1 cellular context compared by ENCODE assay signal in genomic region chr6:149545754-149546471, GRCh38.
TF ChIP-seq lines count a peak whose summit lies in the region.

Gene PPIL4, minus strand, starts transcription at chr6:149546043. Its CDS starts 38 bp downstream, at chr6:149546005.

TF ChIP-seq in K562, 482 proteins besides CTCF, POLR2A, EP300 and RAD21 (continued from another document and continues in another):
- no peak for TF ChIP-seq ZNF655 (CRISPR knock-in tag; IDR thresholded peaks at IDR 0.05)
- TF ChIP-seq PBX2 (CRISPR knock-in tag; IDR thresholded peaks at IDR 0.05; ENCODE audit: low read depth), result no peak
- no peak for TF ChIP-seq PBX2 (tag; conservative IDR thresholded peaks at IDR 0.05; ENCODE audit: low read depth)
- no peak; the same call in 1 of the 2 replicates for TF ChIP-seq STAG1 (CRISPR knock-in tag; IDR thresholded peaks at IDR 0.05; ENCODE audit: borderline replicate concordance)
- TF ChIP-seq SMAD1 (IDR thresholded peaks at IDR 0.05; ENCODE audit: low read depth, low read length, partially characterized antibody), result peak; percentile 30
- TF ChIP-seq MAX (CRISPR knock-in tag; IDR thresholded peaks at IDR 0.05), result peak; percentile 80
- TF ChIP-seq POLR2H (tag; IDR thresholded peaks at IDR 0.05; ENCODE audit: low read depth), result peak; percentile 79
- TF ChIP-seq TRIM25 (IDR thresholded peaks at IDR 0.05; ENCODE audit: borderline replicate concordance), result no peak
- TF ChIP-seq PTRF (tag; IDR thresholded peaks at IDR 0.05), result no peak
- TF ChIP-seq ZKSCAN1 (IDR thresholded peaks at IDR 0.05; ENCODE audit: low read depth, low read length), result peak; percentile 89
- TF ChIP-seq YY1 (IDR thresholded peaks at IDR 0.05; ENCODE audit: borderline replicate concordance in 1 of 3, control insufficient read depth in 1 of 3, extremely low read depth in 1 of 3, insufficient read depth in 3 of 3, insufficient read length in 1 of 3, insufficient replicate concordance in 2 of 3, low read depth in 1 of 3, low read length in 2 of 3), result peak; percentile 58 to 97 (median 94)
- no peak; the same call in none of the 2 replicates for TF ChIP-seq BRD4 (IDR thresholded peaks at IDR 0.05)
- peak; percentile 87 for TF ChIP-seq JUND (IDR thresholded peaks at IDR 0.05; ENCODE audit: borderline replicate concordance, low read depth, low read length)
- peak; percentile 31; the same call in 1 of the 3 replicates for TF ChIP-seq JUND (tag; IDR thresholded peaks at IDR 0.05; ENCODE audit: borderline replicate concordance, low read depth, low read length)
- TF ChIP-seq ARNT (IDR thresholded peaks at IDR 0.05), result 0 out of 4 replicates have a peak, but pooled peaks of 1 of the 2 experiments have one; percentile 15
- peak; percentile 72; the same call in 1 of the 2 replicates for TF ChIP-seq XRCC5 (IDR thresholded peaks at IDR 0.05; ENCODE audit: low read depth, low read length)
- TF ChIP-seq HDGF (IDR thresholded peaks at IDR 0.05), result no peak
- no peak for TF ChIP-seq HMG20B (CRISPR knock-in tag; IDR thresholded peaks at IDR 0.05)
- peak; percentile 100 for TF ChIP-seq TFAP4 (CRISPR knock-in tag; IDR thresholded peaks at IDR 0.05; ENCODE audit: borderline replicate concordance)
- no peak for TF ChIP-seq GTF2A2 (tag; IDR thresholded peaks at IDR 0.05)
- TF ChIP-seq MED1 (CRISPR knock-in tag; IDR thresholded peaks at IDR 0.05; ENCODE audit: borderline replicate concordance), result no peak
- TF ChIP-seq ARID2 (IDR thresholded peaks at IDR 0.05), result peak; percentile 62; the same call in 1 of the 2 replicates
- no peak for TF ChIP-seq MLX (CRISPR knock-in tag; conservative IDR thresholded peaks at IDR 0.05)
- peak; percentile 42 to 57; a peak in 3 of 4 replicates for TF ChIP-seq SIX5 (IDR thresholded peaks at IDR 0.05; ENCODE audit: borderline replicate concordance in 1 of 2, insufficient read depth in 1 of 2, low read depth in 1 of 2, low read length in 2 of 2)
- no peak for TF ChIP-seq ERF (CRISPR knock-in tag; IDR thresholded peaks at IDR 0.05)
- TF ChIP-seq RAD51 (IDR thresholded peaks at IDR 0.05; ENCODE audit: borderline replicate concordance, low read depth), result peak; percentile 49; the same call in 1 of the 2 replicates
- no peak for TF ChIP-seq POU5F1 (IDR thresholded peaks at IDR 0.05; ENCODE audit: borderline replicate concordance, low read depth, low read length, partially characterized antibody)
- peak; percentile 95 for TF ChIP-seq SETDB1 (IDR thresholded peaks at IDR 0.05; ENCODE audit: low read length)
- peak; percentile 100 for TF ChIP-seq ZBTB12 (CRISPR knock-in tag; IDR thresholded peaks at IDR 0.05)
- peak; percentile 94 for TF ChIP-seq DIDO1 (tag; IDR thresholded peaks at IDR 0.05; ENCODE audit: low read depth)
- TF ChIP-seq SP1 (CRISPR knock-in tag; IDR thresholded peaks at IDR 0.05), result peak; percentile 96
- no peak for TF ChIP-seq MCM7 (IDR thresholded peaks at IDR 0.05)
- peak; percentile 100 for TF ChIP-seq CREB1 (IDR thresholded peaks at IDR 0.05)
- TF ChIP-seq CREB1 (CRISPR knock-in tag; IDR thresholded peaks at IDR 0.05), result peak; percentile 100
- no peak for TF ChIP-seq HOMEZ (CRISPR knock-in tag; IDR thresholded peaks at IDR 0.05)
- TF ChIP-seq FOXA3 (CRISPR knock-in tag; conservative IDR thresholded peaks at IDR 0.05 in 1 of 2, IDR thresholded peaks at IDR 0.05 in 1 of 2), result no peak; a peak in 1 of 4 replicates
- TF ChIP-seq ILK (tag; IDR thresholded peaks at IDR 0.05; ENCODE audit: borderline replicate concordance, low read depth), result no peak
- TF ChIP-seq ELF1 (tag; IDR thresholded peaks at IDR 0.05), result peak; percentile 97
- no peak for TF ChIP-seq ZNF3 (CRISPR knock-in tag; IDR thresholded peaks at IDR 0.05)
- TF ChIP-seq ARID1B (IDR thresholded peaks at IDR 0.05), result no peak; the same call in 1 of the 2 replicates
- peak; percentile 14 for TF ChIP-seq GTF2B (IDR thresholded peaks at IDR 0.05; ENCODE audit: extremely low read depth, insufficient read length)
- TF ChIP-seq SRSF9 (IDR thresholded peaks at IDR 0.05; ENCODE audit: borderline replicate concordance, low read depth, low read length), result no peak
- TF ChIP-seq MEIS2 (IDR thresholded peaks at IDR 0.05; ENCODE audit: partially characterized antibody), result peak; percentile 49
- TF ChIP-seq PTTG1 (tag; IDR thresholded peaks at IDR 0.05; ENCODE audit: low read depth), result no peak
- TF ChIP-seq NFYB (IDR thresholded peaks at IDR 0.05; ENCODE audit: extremely low read depth, insufficient read length), result no peak
- TF ChIP-seq RERE (CRISPR knock-in tag; IDR thresholded peaks at IDR 0.05; ENCODE audit: borderline replicate concordance), result no peak
- TF ChIP-seq ZFP36 (IDR thresholded peaks at IDR 0.05; ENCODE audit: low read depth, low read length, partially characterized antibody), result no peak
- no peak for TF ChIP-seq ID3 (CRISPR knock-in tag; IDR thresholded peaks at IDR 0.05)
- peak; percentile 36; the same call in 1 of the 2 replicates for TF ChIP-seq ID3 (tag; IDR thresholded peaks at IDR 0.05)
- TF ChIP-seq ZNF695 (CRISPR knock-in tag; IDR thresholded peaks at IDR 0.05), result no peak
